18 cellular contexts compared by ENCODE assay signal in genomic region chr19:1837222-1837565, GRCh38. TPM values are rescaled to one million over a fixed set of nuclear protein-coding genes. Genes with fewer than 3 reads are reported as not detected.
DNase-seq lines count a peak whose midpoint lies in the region; ATAC-seq, FAIRE-seq and TF ChIP-seq lines count a peak whose summit lies in the region.
"Had no signal": no experiment of that assay in that cellular context is flagged by ENCODE, and none has a peak within 500 bp of the region (broad histone marks: within the 10 kb centered on the region; RNA-seq: fewer than 3 reads in every experiment).

No MANE protein-coding gene starts in this region.

- H3K27ac ChIP-seq in liver (ENCODE audit: low read depth in 1 of 2, low read length in 2 of 2), result peak overlapping the region; percentile 70 to 81
- H3K27ac ChIP-seq in HepG2 (ENCODE audit: extremely low read length, insufficient read depth, low read length), result no peak overlapping the region
- H3K27ac ChIP-seq in subcutaneous abdominal adipose tissue (ENCODE audit: low read depth, low read length), result no peak overlapping the region

- in situ Hi-C loops in HepG2 (cut with HindIII; ENCODE audit: extremely low pct_ligation_motif_present, low pct_unique_long_range_greater_than_20kb), result no loop called here

- no peaks in the 10 kb centered on the region for H3K36me3 ChIP-seq in liver (ENCODE audit: control insufficient read depth in 4 of 4, insufficient read depth in 3 of 4, low read depth in 1 of 4, low read length in 3 of 4)
- H3K36me3 ChIP-seq in HepG2 (replicated peaks in 1 of 2; ENCODE audit: control insufficient read depth in 1 of 2, insufficient read depth in 2 of 2, low read length in 2 of 2), result 0 out of 5 replicates have a peak, but pooled peaks cover 0 to 3% of the 10 kb centered on the region in 2 experiments
- peaks cover 0 to 21% (median 3%) of the 10 kb centered on the region in 5 donors for H3K36me3 ChIP-seq in subcutaneous abdominal adipose tissue (ENCODE audit: control insufficient read depth in 5 of 5, insufficient read depth in 5 of 5, low read length in 5 of 5)
- H3K36me3 ChIP-seq: Peyer's patch had no signal

- H3K27me3 ChIP-seq in liver (ENCODE audit: control insufficient read depth in 4 of 4, insufficient read depth in 4 of 4, low read length in 3 of 4) (no peaks in the 10 kb centered on the region), HepG2 (ENCODE audit: control insufficient read depth in 1 of 2, insufficient read depth in 2 of 2, low read length in 2 of 2) (no peaks in the 10 kb centered on the region), subcutaneous abdominal adipose tissue (ENCODE audit: control insufficient read depth in 5 of 5, insufficient read depth in 4 of 5, low read length in 5 of 5) (no peaks in the 10 kb centered on the region)
- H3K27me3 ChIP-seq: Peyer's patch had no signal

- no peaks in the 10 kb centered on the region for H3K9me3 ChIP-seq in liver (ENCODE audit: control insufficient read depth in 4 of 4, low read length in 3 of 4)
- H3K9me3 ChIP-seq in HepG2 (ENCODE audit: low read length), result no peaks in the 10 kb centered on the region
- no peaks in the 10 kb centered on the region for H3K9me3 ChIP-seq in subcutaneous abdominal adipose tissue (ENCODE audit: control insufficient read depth in 5 of 5, low read length in 5 of 5)
- H3K9me3 ChIP-seq: Caco-2, Peyer's patch had no signal

- H3K4me2 ChIP-seq in HepG2 (ENCODE audit: low read depth, low read length), result no peak overlapping the region
- H3K4me2 ChIP-seq: GM23338 had no signal

- H3K9ac ChIP-seq in liver (ENCODE audit: low read depth in 1 of 2, low read length in 2 of 2) (no peak overlapping the region), HepG2 (ENCODE audit: insufficient read depth, low read depth, low read length) (no peak overlapping the region), subcutaneous abdominal adipose tissue (ENCODE audit: low read length in 5 of 5) (peak overlapping the region in 2 of 5 donors; percentile 42 to 48)

- ATAC-seq in HepG2 (no peak), esophagus mucosa (peak; percentile 2)
- ATAC-seq: Right ventricle myocardium inferior had no signal

- intact Hi-C loops in HepG2 (cut with micrococcal nuclease; ENCODE audit: unreplicated experiment), result no loop called here

- TF ChIP-seq CTCF in liver (IDR thresholded peaks at IDR 0.05; ENCODE audit: low read depth, low read length, missing input control) (no peak), HepG2 (CRISPR knock-in tag; IDR thresholded peaks at IDR 0.05) (no peak)

- no peak overlapping the region for H2AFZ ChIP-seq in HepG2 (ENCODE audit: low read length)
- H2AFZ ChIP-seq: GM23338 had no signal

- H3K4me1 ChIP-seq in liver (ENCODE audit: control insufficient read depth in 4 of 4, insufficient read depth in 4 of 4, low read length in 3 of 4), result peaks cover 32 to 87% (median 68%) of the 10 kb centered on the region in 4 donors
- peaks cover 49% of the 10 kb centered on the region for H3K4me1 ChIP-seq in HepG2 (ENCODE audit: insufficient read depth, low read length)
- H3K4me1 ChIP-seq in subcutaneous abdominal adipose tissue (ENCODE audit: control insufficient read depth in 5 of 5, insufficient read depth in 5 of 5, low read length in 5 of 5), result peaks cover 1 to 66% (median 46%) of the 10 kb centered on the region in 5 donors
- H3K4me1 ChIP-seq: Caco-2 had no signal

- DNase-seq in HepG2 (ENCODE audit: low spot score) (no peak), OCI-M1 (lab: John Stamatoyannopoulos, UW) (peak; percentile 77), NCI-H1092 treated with DMSO at 0.1 percent for 48 hours (lab: John Stamatoyannopoulos, UW) (no peak), SK-N-DZ (ENCODE audit: low spot score) (no peak), ecto neural progenitor cell (ENCODE audit: low spot score) (no peak)
- DNase-seq: MM.1S, NCI-H1105, NCI-H1694, NCI-H2107, NCI-H2227 treated with DMSO at 0.1 percent for 48 hours, NCI-H524 treated with DMSO at 0.1 percent for 48 hours had no signal

- TF ChIP-seq POLR2A in HepG2 (IDR thresholded peaks at IDR 0.05; ENCODE audit: insufficient read depth in 1 of 2, low read depth in 2 of 2, low read length in 2 of 2), result no peak

- no peak for FAIRE-seq in HepG2 (lab: Jason Lieb, UNC)

- TF ChIP-seq EP300 in HepG2 (IDR thresholded peaks at IDR 0.05; ENCODE audit: low read depth in 2 of 2, low read length in 2 of 2), result no peak
- no peak for TF ChIP-seq EP300 in HepG2 (CRISPR knock-in tag; IDR thresholded peaks at IDR 0.05; ENCODE audit: borderline replicate concordance)

- peaks cover 45% of the 10 kb centered on the region for H3K79me2 ChIP-seq in HepG2 (ENCODE audit: insufficient read depth, low read length)

- CTCF ChIA-PET in HepG2 (lab: Yijun Ruan, JAX; ENCODE audit: low intra/inter-chr PET ratio, low total read pairs), result interaction anchor here (2.6 kb wide), 1 partner anchor 11 kb away, joined by 13 read pairs; the partner anchor contains the start of gene REXO1

- H4K20me1 ChIP-seq in HepG2 (ENCODE audit: insufficient read depth, low read length), result peaks cover 15% of the 10 kb centered on the region; the same call in 1 of the 2 replicates

- H3K4me3 ChIP-seq in liver (ENCODE audit: low read depth in 1 of 3, low read length in 3 of 3) (peak overlapping the region in 1 of 3 donors; percentile 12), HepG2 (replicated peaks in 1 of 3; ENCODE audit: insufficient read depth in 1 of 3, low read depth in 2 of 3, low read length in 3 of 3) (no peak overlapping the region), subcutaneous abdominal adipose tissue (ENCODE audit: low read depth in 1 of 5, low read length in 5 of 5) (peak overlapping the region in 4 of 5 donors; percentile 32 to 60 (median 44))
- H3K4me3 ChIP-seq: GM23338 had no signal

- WGBS in liver, result 64% methylated on average over 11 of the region's 11 CpGs
- whole genome bisulfite sequencing in HepG2 (ENCODE audit: low lambda C conversion rate), result no CpG with 5 or more reads among the region's 11 CpGs

- POLR2A ChIA-PET in HepG2 (lab: Yijun Ruan, JAX), result interaction anchor here (1.7 kb wide), 1 partner anchor 9 kb away, joined by 7 read pairs; no protein-coding TSS in a partner anchor

- no peak for TF ChIP-seq RAD21 in liver (IDR thresholded peaks at IDR 0.05)
- TF ChIP-seq RAD21 in HepG2 (CRISPR knock-in tag; IDR thresholded peaks at IDR 0.05), result no peak

- BruUV-seq in HepG2 (replicated peaks; lab: Mats Ljungman, UMichigan), result no TSS peak

RNA-seq across cellular contexts. Expression of gene REXO1, which starts 11.1 kb away (rescaled TPM):
- 10 to 100 TPM in 1 of 2 donors, 1 to 10 TPM in 1; 8.3 to 11.5 TPM for total RNA-seq in liver
- 10 to 100 TPM in 1 of 2 donors, 1 to 10 TPM in 1; 2.0 to 10.0 TPM for polyA plus RNA-seq in liver
- 3.0 and 5.0 TPM in 2 replicates for total RNA-seq in HepG2 (2016; rRNA removed; fragmentation: Illumina TruSeq; extraction: Trizol)
- 1.1 and 3.2 TPM in 2 replicates for total RNA-seq in HepG2 (2016; cell fraction: cytosol; rRNA removed; fragmentation: Illumina TruSeq; extraction: Trizol; ENCODE audit: low read depth)
- 4.1 and 5.2 TPM in 2 replicates for total RNA-seq in HepG2 (2016; cell fraction: insoluble cytoplasmic fraction; rRNA removed; fragmentation: Illumina TruSeq; extraction: Trizol)
- 3.9 and 4.2 TPM in 2 replicates for total RNA-seq in HepG2 (2016; cell fraction: membrane; rRNA removed; fragmentation: Illumina TruSeq; extraction: Trizol)
- 6.0 and 7.6 TPM in 2 replicates for total RNA-seq in HepG2 (2016; cell fraction: nucleus; rRNA removed; fragmentation: Illumina TruSeq; extraction: Trizol)
- 11.2 and 13.0 TPM in 2 replicates for polyA plus RNA-seq in HepG2 (2011; rRNA removed)
- polyA plus RNA-seq in HepG2 (2011; cell fraction: cytosol; rRNA removed), result 8.7 and 9.8 TPM in 2 replicates
- polyA plus RNA-seq in HepG2 (2011; cell fraction: nucleus; rRNA removed), result 91.1 and 123 TPM in 2 replicates
- polyA plus RNA-seq in HepG2 (2012), result 13.8 and 15.4 TPM in 2 replicates
- 1.7 and 1.8 TPM in 2 replicates for polyA plus RNA-seq in HepG2 (2016; cell fraction: cytosol; fragmentation: Illumina TruSeq; extraction: Trizol; ENCODE audit: low read depth)
- 7.3 and 10.0 TPM in 2 replicates for polyA plus RNA-seq in HepG2 (2016; cell fraction: insoluble cytoplasmic fraction; fragmentation: Illumina TruSeq; extraction: Trizol; ENCODE audit: low read depth)
- 5.1 and 5.3 TPM in 2 replicates for polyA plus RNA-seq in HepG2 (2016; cell fraction: membrane; fragmentation: Illumina TruSeq; extraction: Trizol; ENCODE audit: low read depth)
- 39.5 and 44.1 TPM in 2 replicates for polyA plus RNA-seq in HepG2 (2016; cell fraction: nucleus; fragmentation: Illumina TruSeq; extraction: Trizol; ENCODE audit: insufficient read depth, low read depth)
- polyA minus RNA-seq in HepG2 (2011; rRNA and poly(A)+ RNA removed; ENCODE audit: low replicate concordance), result 16.3 and 19.1 TPM in 2 replicates
- polyA minus RNA-seq in HepG2 (2011; cell fraction: cytosol; rRNA and poly(A)+ RNA removed), result 5.5 and 7.7 TPM in 2 replicates
- polyA minus RNA-seq in HepG2 (2011; cell fraction: nucleus; rRNA and poly(A)+ RNA removed), result 9.3 and 10.8 TPM in 2 replicates
- total RNA-seq in esophagus mucosa, result 16.9 TPM
- polyA plus RNA-seq in SK-N-DZ (2014; cell fraction: cytosol; rRNA removed), result 10.7 and 12.7 TPM in 2 replicates
- polyA plus RNA-seq in SK-N-DZ (2014; cell fraction: nucleus; rRNA removed), result 16.6 and 69.5 TPM in 2 replicates

RNA-seq across cellular contexts. Expression of gene ATP8B3, which starts 25.1 kb away (rescaled TPM):
- total RNA-seq in liver, result 1 to 10 TPM in 1 of 2 donors, under 1 TPM in 1; 0.50 to 3.1 TPM
- polyA plus RNA-seq in liver, result under 1 TPM; 0.42 to 0.53 TPM
- total RNA-seq in HepG2 (2016; rRNA removed; fragmentation: Illumina TruSeq; extraction: Trizol), result 1.8 and 2.6 TPM in 2 replicates
- 0.35 and 0.40 TPM in 2 replicates for total RNA-seq in HepG2 (2016; cell fraction: cytosol; rRNA removed; fragmentation: Illumina TruSeq; extraction: Trizol; ENCODE audit: low read depth)
- total RNA-seq in HepG2 (2016; cell fraction: insoluble cytoplasmic fraction; rRNA removed; fragmentation: Illumina TruSeq; extraction: Trizol), result 1.8 and 2.6 TPM in 2 replicates
- 1.2 and 1.7 TPM in 2 replicates for total RNA-seq in HepG2 (2016; cell fraction: membrane; rRNA removed; fragmentation: Illumina TruSeq; extraction: Trizol)
- 1.9 and 3.5 TPM in 2 replicates for total RNA-seq in HepG2 (2016; cell fraction: nucleus; rRNA removed; fragmentation: Illumina TruSeq; extraction: Trizol)
- polyA plus RNA-seq in HepG2 (2011; rRNA removed), result 5.8 and 5.9 TPM in 2 replicates
- 3.8 and 4.8 TPM in 2 replicates for polyA plus RNA-seq in HepG2 (2011; cell fraction: cytosol; rRNA removed)
- polyA plus RNA-seq in HepG2 (2011; cell fraction: nucleus; rRNA removed), result 10.6 and 12.8 TPM in 2 replicates
- polyA plus RNA-seq in HepG2 (2012), result 2.4 and 2.5 TPM in 2 replicates
- 0.36 and 0.59 TPM in 2 replicates for polyA plus RNA-seq in HepG2 (2016; cell fraction: cytosol; fragmentation: Illumina TruSeq; extraction: Trizol; ENCODE audit: low read depth)
- 1.1 and 2.2 TPM in 2 replicates for polyA plus RNA-seq in HepG2 (2016; cell fraction: insoluble cytoplasmic fraction; fragmentation: Illumina TruSeq; extraction: Trizol; ENCODE audit: low read depth)
- polyA plus RNA-seq in HepG2 (2016; cell fraction: membrane; fragmentation: Illumina TruSeq; extraction: Trizol; ENCODE audit: low read depth), result 0.69 and 0.98 TPM in 2 replicates
- polyA plus RNA-seq in HepG2 (2016; cell fraction: nucleus; fragmentation: Illumina TruSeq; extraction: Trizol; ENCODE audit: insufficient read depth, low read depth), result 9.6 and 11.4 TPM in 2 replicates
- 10.3 and 16.8 TPM in 2 replicates for polyA minus RNA-seq in HepG2 (2011; rRNA and poly(A)+ RNA removed; ENCODE audit: low replicate concordance)
- polyA minus RNA-seq in HepG2 (2011; cell fraction: cytosol; rRNA and poly(A)+ RNA removed), result 4.6 and 5.4 TPM in 2 replicates
- polyA minus RNA-seq in HepG2 (2011; cell fraction: nucleus; rRNA and poly(A)+ RNA removed), result 2.7 and 3.0 TPM in 2 replicates
- total RNA-seq in esophagus mucosa, result 1.8 TPM
- 0.10 and 0.32 TPM in 2 replicates for polyA plus RNA-seq in SK-N-DZ (2014; cell fraction: cytosol; rRNA removed)
- polyA plus RNA-seq in SK-N-DZ (2014; cell fraction: nucleus; rRNA removed), result 0.12 and 1.7 TPM in 2 replicates

RNA-seq across cellular contexts. Expression of gene KLF16, which starts 26.2 kb away (rescaled TPM):
- total RNA-seq in liver (1 to 10 TPM; 4.4 to 7.6 TPM), HepG2 (2016; rRNA removed; fragmentation: Illumina TruSeq; extraction: Trizol) (6.2 and 6.7 TPM in 2 replicates), esophagus mucosa (23.4 TPM)
- polyA plus RNA-seq in liver (10 to 100 TPM in 1 of 2 donors, 1 to 10 TPM in 1; 1.2 to 14.8 TPM), HepG2 (2011; rRNA removed) (3.5 and 4.7 TPM in 2 replicates)
- total RNA-seq in HepG2 (2016; cell fraction: cytosol; rRNA removed; fragmentation: Illumina TruSeq; extraction: Trizol; ENCODE audit: low read depth), result 2.1 and 2.2 TPM in 2 replicates
- 5.5 and 5.9 TPM in 2 replicates for total RNA-seq in HepG2 (2016; cell fraction: insoluble cytoplasmic fraction; rRNA removed; fragmentation: Illumina TruSeq; extraction: Trizol)
- total RNA-seq in HepG2 (2016; cell fraction: membrane; rRNA removed; fragmentation: Illumina TruSeq; extraction: Trizol), result 8.3 and 8.9 TPM in 2 replicates
- 4.0 and 4.8 TPM in 2 replicates for total RNA-seq in HepG2 (2016; cell fraction: nucleus; rRNA removed; fragmentation: Illumina TruSeq; extraction: Trizol)
- 3.7 and 7.0 TPM in 2 replicates for polyA plus RNA-seq in HepG2 (2011; cell fraction: cytosol; rRNA removed)
- polyA plus RNA-seq in HepG2 (2011; cell fraction: nucleus; rRNA removed), result 16.7 and 31.9 TPM in 2 replicates
- polyA plus RNA-seq in HepG2 (2012), result 8.3 and 9.4 TPM in 2 replicates
- 3.2 and 3.4 TPM in 2 replicates for polyA plus RNA-seq in HepG2 (2016; cell fraction: cytosol; fragmentation: Illumina TruSeq; extraction: Trizol; ENCODE audit: low read depth)
- 12.0 and 14.3 TPM in 2 replicates for polyA plus RNA-seq in HepG2 (2016; cell fraction: insoluble cytoplasmic fraction; fragmentation: Illumina TruSeq; extraction: Trizol; ENCODE audit: low read depth)
- 8.9 and 9.3 TPM in 2 replicates for polyA plus RNA-seq in HepG2 (2016; cell fraction: membrane; fragmentation: Illumina TruSeq; extraction: Trizol; ENCODE audit: low read depth)
- polyA plus RNA-seq in HepG2 (2016; cell fraction: nucleus; fragmentation: Illumina TruSeq; extraction: Trizol; ENCODE audit: insufficient read depth, low read depth), result 11.4 and 12.0 TPM in 2 replicates
- 3.1 and 9.7 TPM in 2 replicates for polyA minus RNA-seq in HepG2 (2011; rRNA and poly(A)+ RNA removed; ENCODE audit: low replicate concordance)
- 8.9 and 15.3 TPM in 2 replicates for polyA minus RNA-seq in HepG2 (2011; cell fraction: cytosol; rRNA and poly(A)+ RNA removed)
- polyA minus RNA-seq in HepG2 (2011; cell fraction: nucleus; rRNA and poly(A)+ RNA removed), result 2.1 and 2.2 TPM in 2 replicates
- polyA plus RNA-seq in SK-N-DZ (2014; cell fraction: cytosol; rRNA removed), result 12.8 and 16.7 TPM in 2 replicates
- 11.0 and 15.3 TPM in 2 replicates for polyA plus RNA-seq in SK-N-DZ (2014; cell fraction: nucleus; rRNA removed)

RNA-seq across cellular contexts. Expression of gene ABHD17A, which starts 48.1 kb away (rescaled TPM):
- total RNA-seq in liver, result 10 to 100 TPM; 25.4 to 28.6 TPM
- polyA plus RNA-seq in liver, result 10 to 100 TPM in 1 of 2 donors, 1 to 10 TPM in 1; 8.1 to 30.2 TPM
- 27.9 and 40.8 TPM in 2 replicates for total RNA-seq in HepG2 (2016; rRNA removed; fragmentation: Illumina TruSeq; extraction: Trizol)
- total RNA-seq in HepG2 (2016; cell fraction: cytosol; rRNA removed; fragmentation: Illumina TruSeq; extraction: Trizol; ENCODE audit: low read depth), result 52.2 and 64.4 TPM in 2 replicates
- 24.0 and 37.3 TPM in 2 replicates for total RNA-seq in HepG2 (2016; cell fraction: insoluble cytoplasmic fraction; rRNA removed; fragmentation: Illumina TruSeq; extraction: Trizol)
- 65.2 and 82.2 TPM in 2 replicates for total RNA-seq in HepG2 (2016; cell fraction: membrane; rRNA removed; fragmentation: Illumina TruSeq; extraction: Trizol)
- total RNA-seq in HepG2 (2016; cell fraction: nucleus; rRNA removed; fragmentation: Illumina TruSeq; extraction: Trizol), result 17.1 and 19.3 TPM in 2 replicates
- 27.7 and 44.6 TPM in 2 replicates for polyA plus RNA-seq in HepG2 (2011; rRNA removed)
- polyA plus RNA-seq in HepG2 (2011; cell fraction: cytosol; rRNA removed), result 25.9 and 53.1 TPM in 2 replicates
- polyA plus RNA-seq in HepG2 (2011; cell fraction: nucleus; rRNA removed), result 72.5 and 83.8 TPM in 2 replicates
- 11.9 and 16.2 TPM in 2 replicates for polyA plus RNA-seq in HepG2 (2012)
- 51.0 and 62.5 TPM in 2 replicates for polyA plus RNA-seq in HepG2 (2016; cell fraction: cytosol; fragmentation: Illumina TruSeq; extraction: Trizol; ENCODE audit: low read depth)
- 25.3 and 27.0 TPM in 2 replicates for polyA plus RNA-seq in HepG2 (2016; cell fraction: insoluble cytoplasmic fraction; fragmentation: Illumina TruSeq; extraction: Trizol; ENCODE audit: low read depth)
- polyA plus RNA-seq in HepG2 (2016; cell fraction: membrane; fragmentation: Illumina TruSeq; extraction: Trizol; ENCODE audit: low read depth), result 54.6 and 60.4 TPM in 2 replicates
- 38.7 and 42.0 TPM in 2 replicates for polyA plus RNA-seq in HepG2 (2016; cell fraction: nucleus; fragmentation: Illumina TruSeq; extraction: Trizol; ENCODE audit: insufficient read depth, low read depth)
- polyA minus RNA-seq in HepG2 (2011; rRNA and poly(A)+ RNA removed; ENCODE audit: low replicate concordance), result 15.0 and 50.9 TPM in 2 replicates
- 17.2 and 18.0 TPM in 2 replicates for polyA minus RNA-seq in HepG2 (2011; cell fraction: cytosol; rRNA and poly(A)+ RNA removed)
- 5.7 and 5.8 TPM in 2 replicates for polyA minus RNA-seq in HepG2 (2011; cell fraction: nucleus; rRNA and poly(A)+ RNA removed)
- total RNA-seq in esophagus mucosa, result 50.9 TPM
- 73.8 and 89.9 TPM in 2 replicates for polyA plus RNA-seq in SK-N-DZ (2014; cell fraction: cytosol; rRNA removed)
- 197 and 240 TPM in 2 replicates for polyA plus RNA-seq in SK-N-DZ (2014; cell fraction: nucleus; rRNA removed)

Comparison
In these comparisons a context has a peak if more than half of its experiments do, and no peak if none do; other contexts are left out.
1. H3K27ac ChIP-seq: peak in liver (2 of 2); none in HepG2 (single experiment) and subcutaneous abdominal adipose tissue (single experiment).
2. H3K4me3 ChIP-seq: peak in subcutaneous abdominal adipose tissue (4 of 5); none in HepG2 (0 of 3).